In the genomic region with DNA sequence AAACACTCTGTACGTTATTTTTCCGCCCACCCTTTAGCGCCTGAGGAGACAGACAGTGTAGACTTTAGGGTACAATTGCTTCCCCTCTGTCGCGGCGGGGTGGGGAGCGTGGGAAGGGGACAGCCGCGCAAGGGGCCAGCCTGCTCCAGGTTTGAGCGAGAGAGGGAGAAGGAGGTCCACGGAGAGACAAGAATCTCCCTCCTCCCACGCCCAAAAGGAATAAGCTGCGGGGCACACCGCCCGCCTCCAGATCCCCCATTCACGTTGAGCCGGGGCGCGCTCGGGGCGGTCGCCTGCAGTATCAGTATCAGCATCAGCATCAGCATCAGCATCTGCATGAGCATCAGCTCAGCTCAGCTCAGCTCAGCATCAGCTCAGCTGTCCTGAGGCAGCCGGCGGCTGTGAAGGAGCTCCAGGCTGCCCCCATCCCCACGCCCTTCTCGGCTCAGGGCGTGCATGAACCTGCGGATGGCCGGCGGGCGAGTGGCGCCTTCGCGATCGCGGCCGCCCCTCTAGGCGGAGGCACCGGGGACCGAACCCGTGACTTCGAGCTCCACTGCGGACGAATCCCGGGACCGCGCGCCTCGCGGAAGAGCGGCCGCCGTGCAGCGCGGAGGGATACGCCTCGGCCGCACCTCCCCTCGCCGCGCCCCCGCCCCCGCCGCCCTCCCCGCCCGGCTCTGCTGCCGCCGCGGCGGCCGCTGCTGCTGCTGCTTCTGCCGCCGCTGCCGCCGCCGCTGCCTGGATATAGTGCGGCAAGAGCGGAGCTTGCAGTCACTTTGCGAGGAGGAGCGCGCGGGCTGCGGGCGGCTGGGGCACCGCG, we compare ENCODE assay signal across 8 cellular contexts. TPM values are rescaled to one million over a fixed set of nuclear protein-coding genes. Genes with fewer than 3 reads are reported as not detected.
DNase-seq lines count a peak whose midpoint lies in the region; ATAC-seq and TF ChIP-seq lines count a peak whose summit lies in the region.

TSS of gene NCAM2 (plus strand) at position 777 of the 823 bp plus-strand sequence.

- peaks cover 18% of the 10 kb centered on the region for H3K4me1 ChIP-seq in CD8-positive, alpha-beta T cell (ENCODE audit: insufficient read depth, low read length)
- no peaks in the 10 kb centered on the region for H3K4me1 ChIP-seq in foreskin keratinocyte

- peak within 1 kb of the TSS; percentile 57 for H3K4me3 ChIP-seq in CD8-positive, alpha-beta T cell (ENCODE audit: low read depth, low read length)

- H3K27ac ChIP-seq in CD8-positive, alpha-beta T cell (ENCODE audit: low read depth, low read length) = no peak within 1 kb of the TSS
- H3K27ac ChIP-seq in foreskin keratinocyte = no peak within 1 kb of the TSS
- peak within 1 kb of the TSS; percentile 79 for H3K27ac ChIP-seq in substantia nigra (ENCODE audit: low read depth, low read length, poor library complexity, severe bottlenecking)

- POLR2A ChIA-PET in CD8-positive, alpha-beta T cell (lab: Charles Lee) = no interaction called here

- H3K27ac Mint-ChIP-seq in CD8-positive, alpha-beta T cell = no peak within 1 kb of the TSS
- no peak within 1 kb of the TSS for H3K27ac Mint-ChIP-seq in neural crest cell (ENCODE audit: unreplicated experiment)

- TF ChIP-seq CTCF in CD8-positive, alpha-beta T cell (IDR thresholded peaks at IDR 0.05) = no peak
- TF ChIP-seq CTCF in foreskin keratinocyte (conservative IDR thresholded peaks at IDR 0.05) = no peak
- TF ChIP-seq CTCF in neural crest cell (conservative IDR thresholded peaks at IDR 0.05) = no peak

- H3K4me3 Mint-ChIP-seq in CD8-positive, alpha-beta T cell = peak within 1 kb of the TSS; percentile 79
- H3K4me3 Mint-ChIP-seq in neural crest cell = peak within 1 kb of the TSS; percentile 88

- CTCF ChIA-PET in CD8-positive, alpha-beta T cell (lab: Charles Lee) = interaction anchor here (1.5 kb wide), 1 partner anchor 17 kb away, joined by 5 read pairs; no protein-coding TSS in a partner anchor

- intact Hi-C loops in CD8-positive, alpha-beta T cell (cut with DNase I, micrococcal nuclease) = loop anchor here in 1 of 2 experiments (5.0 kb wide), 1 partner anchor 1789 kb away; no protein-coding TSS in a partner anchor

- peaks cover 25% of the 10 kb centered on the region for H3K27me3 Mint-ChIP-seq in CD8-positive, alpha-beta T cell (ENCODE audit: low read depth)
- peaks cover 21% of the 10 kb centered on the region for H3K27me3 Mint-ChIP-seq in neural crest cell (ENCODE audit: low read depth)

- no peaks in the 10 kb centered on the region for H3K9me3 ChIP-seq in CD8-positive, alpha-beta T cell (ENCODE audit: low read length)

- H3K27me3 ChIP-seq in CD8-positive, alpha-beta T cell (ENCODE audit: insufficient read depth, low read length) = peaks cover 2% of the 10 kb centered on the region
- peaks cover 22% of the 10 kb centered on the region for H3K27me3 ChIP-seq in foreskin keratinocyte

- H3K9me3 Mint-ChIP-seq in CD8-positive, alpha-beta T cell = no peaks in the 10 kb centered on the region
- H3K9me3 Mint-ChIP-seq in neural crest cell = no peaks in the 10 kb centered on the region

- DNase-seq in CD8-positive, alpha-beta T cell = peak; percentile 8 to 76 (median 38)
- DNase-seq in activated gamma-delta T cell treated with Interleukin-2 at 50 U/mL for 16 hours = peak; percentile 49
- DNase-seq in foreskin keratinocyte = peak in 1 of 2 donors; percentile 22
- DNase-seq in neural crest cell (ENCODE audit: low read depth, low spot score) = peak; percentile 67
- peak in 47 of 49 donors; percentile 16 to 88 (median 70) for DNase-seq in substantia nigra (lab: John Stamatoyannopoulos, UW)
- DNase-seq in NCI-H187 treated with DMSO at 0.1 percent for 48 hours (lab: John Stamatoyannopoulos, UW) = no peak

- peaks cover 13% of the 10 kb centered on the region for H3K4me1 Mint-ChIP-seq in CD8-positive, alpha-beta T cell (ENCODE audit: low read depth)
- peaks cover 6% of the 10 kb centered on the region for H3K4me1 Mint-ChIP-seq in neural crest cell

- peak; percentile 87 for ATAC-seq in CD8-positive, alpha-beta T cell
- peak; percentile 49 for ATAC-seq in HG02884 (IDR thresholded peaks at IDR 0.05; ENCODE audit: unreplicated experiment)
- ATAC-seq in foreskin keratinocyte = peak; percentile 78

- H3K36me3 Mint-ChIP-seq in CD8-positive, alpha-beta T cell = no peaks in the 10 kb centered on the region
- H3K36me3 Mint-ChIP-seq in neural crest cell (ENCODE audit: low read depth) = no peaks in the 10 kb centered on the region

- H3K36me3 ChIP-seq in CD8-positive, alpha-beta T cell (ENCODE audit: insufficient read depth, low read length) = no peaks in the 10 kb centered on the region

TF ChIP-seq in PFSK-1, 5 proteins besides CTCF, POLR2A, EP300 and RAD21:
- TF ChIP-seq POLR2AphosphoS5 (IDR thresholded peaks at IDR 0.05; ENCODE audit: low read depth, low read length) (peak; percentile 46; the same call in 1 of the 2 replicates), TAF1 (IDR thresholded peaks at IDR 0.05; ENCODE audit: borderline replicate concordance, insufficient read depth, low read length) (no peak), FOXP2 (optimal IDR thresholded peaks at IDR 0.05; ENCODE audit: borderline replicate concordance, extremely low read depth, extremely low read length, insufficient read depth) (peak; percentile 99), SIN3A (IDR thresholded peaks at IDR 0.05; ENCODE audit: borderline replicate concordance, insufficient read depth, low read length) (no peak)
- TF ChIP-seq, protein P1, sequence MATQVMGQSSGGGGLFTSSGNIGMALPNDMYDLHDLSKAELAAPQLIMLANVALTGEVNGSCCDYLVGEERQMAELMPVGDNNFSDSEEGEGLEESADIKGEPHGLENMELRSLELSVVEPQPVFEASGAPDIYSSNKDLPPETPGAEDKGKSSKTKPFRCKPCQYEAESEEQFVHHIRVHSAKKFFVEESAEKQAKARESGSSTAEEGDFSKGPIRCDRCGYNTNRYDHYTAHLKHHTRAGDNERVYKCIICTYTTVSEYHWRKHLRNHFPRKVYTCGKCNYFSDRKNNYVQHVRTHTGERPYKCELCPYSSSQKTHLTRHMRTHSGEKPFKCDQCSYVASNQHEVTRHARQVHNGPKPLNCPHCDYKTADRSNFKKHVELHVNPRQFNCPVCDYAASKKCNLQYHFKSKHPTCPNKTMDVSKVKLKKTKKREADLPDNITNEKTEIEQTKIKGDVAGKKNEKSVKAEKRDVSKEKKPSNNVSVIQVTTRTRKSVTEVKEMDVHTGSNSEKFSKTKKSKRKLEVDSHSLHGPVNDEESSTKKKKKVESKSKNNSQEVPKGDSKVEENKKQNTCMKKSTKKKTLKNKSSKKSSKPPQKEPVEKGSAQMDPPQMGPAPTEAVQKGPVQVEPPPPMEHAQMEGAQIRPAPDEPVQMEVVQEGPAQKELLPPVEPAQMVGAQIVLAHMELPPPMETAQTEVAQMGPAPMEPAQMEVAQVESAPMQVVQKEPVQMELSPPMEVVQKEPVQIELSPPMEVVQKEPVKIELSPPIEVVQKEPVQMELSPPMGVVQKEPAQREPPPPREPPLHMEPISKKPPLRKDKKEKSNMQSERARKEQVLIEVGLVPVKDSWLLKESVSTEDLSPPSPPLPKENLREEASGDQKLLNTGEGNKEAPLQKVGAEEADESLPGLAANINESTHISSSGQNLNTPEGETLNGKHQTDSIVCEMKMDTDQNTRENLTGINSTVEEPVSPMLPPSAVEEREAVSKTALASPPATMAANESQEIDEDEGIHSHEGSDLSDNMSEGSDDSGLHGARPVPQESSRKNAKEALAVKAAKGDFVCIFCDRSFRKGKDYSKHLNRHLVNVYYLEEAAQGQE (IDR thresholded peaks at IDR 0.05; ENCODE audit: insufficient read depth in 1 of 2, low read depth in 2 of 2, low read length in 2 of 2) = no peak

RNA-seq across cellular contexts. Expression of gene NCAM2, which starts in this region (rescaled TPM):
- total RNA-seq in CD8-positive, alpha-beta T cell = not detected
- polyA plus RNA-seq in PFSK-1 (2012; ENCODE audit: insufficient read length, low read depth) = 3.7 TPM
- total RNA-seq in foreskin keratinocyte (not detected in 2 replicates), neural crest cell (1.9 and 3.6 TPM in 2 replicates)
- not detected in 2 replicates for polyA plus RNA-seq in foreskin keratinocyte

Comparison
In these comparisons a context has a peak if more than half of its experiments do, and no peak if none do; other contexts are left out.
1. Peak in DNase-seq, ATAC-seq and H3K4me3 ChIP-seq in CD8-positive, alpha-beta T cell; RNA of the gene not detected or under 1 TPM.
2. Peak in ATAC-seq in foreskin keratinocyte; RNA of the gene not detected or under 1 TPM.